ENCODE assay signal across 29 cellular contexts in genomic region chr5:169749295-169749694, GRCh38.
"Had no signal": no experiment of that assay in that cellular context is flagged by ENCODE, and none has a peak within 500 bp of the region (broad histone marks: within the 10 kb centered on the region; RNA-seq: fewer than 3 reads in every experiment).

No MANE protein-coding gene starts in this region.

- H3K9me3 Mint-ChIP-seq: natural killer cell; nephron; neural progenitor cell; stimulated activated effector memory CD8-positive, alpha-beta T cell treated with anti-CD3 and anti-CD28 coated beads, Interleukin-12 subunit alpha, Interleukin-12 subunit beta, amount 100 ng/mL, for 72 hours; stimulated activated naive CD8-positive, alpha-beta T cell treated with anti-CD3 and anti-CD28 coated beads, Interleukin-15, Interleukin-2, amounts not matched to agents 100 ng/mL and 50 ng/mL, for 24 hours had no signal

- H3K36me3 Mint-ChIP-seq: neural progenitor cell had no signal

- H3K4me2 ChIP-seq: neural progenitor cell had no signal

- H3K27ac ChIP-seq: neural progenitor cell, ovary, parathyroid adenoma, psoas muscle, right lobe of liver, sigmoid colon, stomach, thoracic aorta, thyroid gland, tibial nerve, upper lobe of left lung, vagina had no signal

- DNase-seq: naive thymus-derived CD4-positive, alpha-beta T cell; natural killer cell; occipital lobe; ovary; posterior cingulate gyrus; psoas muscle; right cardiac atrium; right lobe of liver; sigmoid colon; small intestine; stimulated activated CD4-positive, alpha-beta T cell treated with anti-CD3 and anti-CD28 coated beads, Interleukin-15, amount 100 ng/mL, for 24 hours; stimulated activated CD4-positive, alpha-beta T cell treated with anti-CD3 and anti-CD28 coated beads, Interleukin-2, amount 100 ng/mL, for 24 hours; stimulated activated CD4-positive, alpha-beta T cell treated with anti-CD3 and anti-CD28 coated beads, Interleukin-2, amount 100 ng/mL, for 48 hours; stimulated activated CD4-positive, alpha-beta T cell treated with anti-CD3 and anti-CD28 coated beads, Interleukin-4, amount 100 ng/mL, for 24 hours; stimulated activated naive CD4-positive, alpha-beta T cell; stomach; thyroid gland; trophoblast cell; upper lobe of left lung had no signal

- H3K27ac Mint-ChIP-seq: naive thymus-derived CD4-positive, alpha-beta T cell; natural killer cell; nephron; neural progenitor cell; progenitor cell of endocrine pancreas; stimulated activated effector memory CD8-positive, alpha-beta T cell treated with anti-CD3 and anti-CD28 coated beads, Interleukin-12 subunit alpha, Interleukin-12 subunit beta, amount 100 ng/mL, for 72 hours; stimulated activated naive CD8-positive, alpha-beta T cell treated with anti-CD3 and anti-CD28 coated beads, Interleukin-15, Interleukin-2, amounts not matched to agents 100 ng/mL and 50 ng/mL, for 24 hours had no signal

- H3K27me3 ChIP-seq: neural progenitor cell, ovary, right lobe of liver, sigmoid colon, thyroid gland, tibial nerve, upper lobe of left lung, vagina had no signal

- H3K4me3 ChIP-seq: neural progenitor cell, ovary, psoas muscle, right lobe of liver, sigmoid colon, stomach, thoracic aorta, thyroid gland, tibial nerve, upper lobe of left lung, vagina had no signal

- H3K9me3 ChIP-seq: ovary, psoas muscle, right lobe of liver, sigmoid colon, stomach, thoracic aorta, thyroid gland, tibial nerve, upper lobe of left lung, vagina had no signal

- H3K27me3 Mint-ChIP-seq: naive thymus-derived CD4-positive, alpha-beta T cell; stimulated activated naive CD8-positive, alpha-beta T cell treated with anti-CD3 and anti-CD28 coated beads, Interleukin-15, Interleukin-2, amounts not matched to agents 100 ng/mL and 50 ng/mL, for 24 hours had no signal

- ATAC-seq: naive thymus-derived CD4-positive, alpha-beta T cell; natural killer cell; psoas muscle; right cardiac atrium; right lobe of liver; stimulated activated effector memory CD8-positive, alpha-beta T cell treated with anti-CD3 and anti-CD28 coated beads, Interleukin-12 subunit alpha, Interleukin-12 subunit beta, amount 100 ng/mL, for 72 hours had no signal

- FAIRE-seq: small intestine, urothelium cell line had no signal

- H2AFZ ChIP-seq: neural progenitor cell, parathyroid adenoma had no signal

- H3K79me2 ChIP-seq: parathyroid adenoma had no signal

- H3K4me3 Mint-ChIP-seq: naive thymus-derived CD4-positive, alpha-beta T cell; natural killer cell; nephron; neural progenitor cell; stimulated activated effector memory CD8-positive, alpha-beta T cell treated with anti-CD3 and anti-CD28 coated beads, Interleukin-12 subunit alpha, Interleukin-12 subunit beta, amount 100 ng/mL, for 72 hours; stimulated activated naive CD8-positive, alpha-beta T cell treated with anti-CD3 and anti-CD28 coated beads, Interleukin-15, Interleukin-2, amounts not matched to agents 100 ng/mL and 50 ng/mL, for 24 hours had no signal

- H3K36me3 ChIP-seq: neural progenitor cell, ovary, right lobe of liver, sigmoid colon, thoracic aorta, thyroid gland, tibial nerve, vagina had no signal

- H3K4me1 ChIP-seq: psoas muscle, right lobe of liver, sigmoid colon, stomach, tibial nerve, upper lobe of left lung, vagina had no signal

- H3K9ac ChIP-seq: neural progenitor cell, parathyroid adenoma had no signal
